In the genomic region with DNA sequence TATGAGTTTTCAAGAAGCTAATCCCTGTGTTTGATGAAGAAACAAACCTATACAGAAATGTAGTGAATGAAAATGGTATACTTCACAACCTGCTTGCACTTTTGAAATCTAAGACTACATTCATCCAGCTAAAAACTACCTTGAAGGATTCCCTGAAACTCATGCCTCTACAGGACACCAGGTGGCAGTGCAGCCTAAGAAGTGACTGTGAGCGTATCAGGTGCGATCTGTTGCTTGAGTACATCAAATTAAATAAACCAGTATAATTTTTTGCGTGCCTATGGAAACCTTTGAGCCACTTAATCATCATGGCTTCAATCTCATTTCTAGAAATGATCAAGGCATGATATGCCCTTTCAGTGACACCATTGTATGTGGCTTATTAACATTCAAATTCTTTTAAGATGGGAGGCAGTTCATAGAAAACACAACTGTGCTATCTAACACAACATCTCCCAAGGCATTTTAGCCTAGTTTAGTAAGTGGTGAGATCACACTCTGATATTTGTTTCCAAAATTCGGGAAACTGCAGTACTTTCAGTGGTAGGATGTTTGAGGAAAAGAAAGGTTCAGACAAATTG, we compare ENCODE assay signal across 1 cellular context.
TF ChIP-seq lines count a peak whose summit lies in the region.

No MANE protein-coding gene starts in this region.

TF ChIP-seq in HEK293, 187 proteins besides CTCF, POLR2A, EP300 and RAD21 (continued from another document):
- no peak for TF ChIP-seq ZNF488 (tag by site-specific recombination; IDR thresholded peaks at IDR 0.05)
- no peak for TF ChIP-seq ZNF10 (tag by site-specific recombination; IDR thresholded peaks at IDR 0.05)
- TF ChIP-seq ZNF426 (tag by site-specific recombination; IDR thresholded peaks at IDR 0.05), result no peak
- TF ChIP-seq ZXDB (tag by site-specific recombination; IDR thresholded peaks at IDR 0.05), result no peak
